In genomic region chrX:21974011-21974385, GRCh38 we compare ENCODE assay signal across 8 cellular contexts. TPM values are rescaled to one million over a fixed set of nuclear protein-coding genes. Genes with fewer than 3 reads are reported as not detected.
A peak's percentile ranks its signal among the peaks of the same experiment; 100 is the strongest.
DNase-seq lines count a peak whose midpoint lies in the region; ATAC-seq lines count a peak whose summit lies in the region.
"Had no signal": no experiment of that assay in that cellular context is flagged by ENCODE, and none has a peak within 500 bp of the region (broad histone marks: within the 10 kb centered on the region; RNA-seq: fewer than 3 reads in every experiment).

No MANE protein-coding gene starts in this region.

- H3K9ac ChIP-seq in mucosa of stomach (ENCODE audit: low read length), result peak overlapping the region; percentile 36

- H3K36me3 ChIP-seq in SJSA1, result peaks cover 76% of the 10 kb centered on the region
- H3K36me3 ChIP-seq in mucosa of stomach (ENCODE audit: control insufficient read depth, insufficient read depth, low read length), result no peaks in the 10 kb centered on the region
- H3K36me3 ChIP-seq: thoracic aorta had no signal

- H3K9me3 ChIP-seq in SJSA1 (replicated peaks), result no peaks in the 10 kb centered on the region
- H3K9me3 ChIP-seq in mucosa of stomach (ENCODE audit: control insufficient read depth, low read length), result no peaks in the 10 kb centered on the region
- H3K9me3 ChIP-seq: thoracic aorta had no signal

- H3K27me3 ChIP-seq in SJSA1 (replicated peaks) (no peaks in the 10 kb centered on the region), mucosa of stomach (ENCODE audit: control insufficient read depth, insufficient read depth, low read length) (no peaks in the 10 kb centered on the region)

- DNase-seq in SJSA1 (ENCODE audit: low read depth in 1 of 2, low spot score in 2 of 2), result no peak
- no peak for DNase-seq in NCI-H2081 (lab: John Stamatoyannopoulos, UW)
- DNase-seq in hypothalamus (lab: John Stamatoyannopoulos, UW), result no peak
- no peak for DNase-seq in DMS153 (lab: John Stamatoyannopoulos, UW)

- H3K27ac ChIP-seq in SJSA1, result peak overlapping the region; percentile 4; the same call in 1 of the 2 replicates

- H3K4me3 ChIP-seq in SJSA1 (no peak overlapping the region), mucosa of stomach (ENCODE audit: low read length) (no peak overlapping the region)
- H3K4me3 ChIP-seq: thoracic aorta had no signal

- H3K4me1 ChIP-seq in SJSA1 (replicated peaks), result peaks cover 25% of the 10 kb centered on the region
- peaks cover 21% of the 10 kb centered on the region for H3K4me1 ChIP-seq in mucosa of stomach (ENCODE audit: control insufficient read depth, insufficient read depth, low read length)

- ATAC-seq in GM19025 (IDR thresholded peaks at IDR 0.05; ENCODE audit: low read depth, unreplicated experiment), result peak; percentile 90
- peak; percentile 89 for ATAC-seq in HG02678 (IDR thresholded peaks at IDR 0.05; ENCODE audit: unreplicated experiment)

RNA-seq across cellular contexts. Expression of gene SMS, which starts 33.5 kb away (rescaled TPM):
- 429 and 437 TPM in 2 replicates for total RNA-seq in SJSA1 (2014; rRNA removed; shearing (Covaris generic))

RNA-seq across cellular contexts. Expression of gene PHEX, which starts 58.1 kb away (rescaled TPM):
- 0.16 TPM in 1 of 2 replicates, not detected in the other for total RNA-seq in SJSA1 (2014; rRNA removed; shearing (Covaris generic))
